11 cellular contexts compared by ENCODE assay signal in genomic region chr11:95282337-95282751, GRCh38.
DNase-seq lines count a peak whose midpoint lies in the region; ATAC-seq and TF ChIP-seq lines count a peak whose summit lies in the region.
"Had no signal": no experiment of that assay in that cellular context is flagged by ENCODE, and none has a peak within 500 bp of the region (broad histone marks: within the 10 kb centered on the region; RNA-seq: fewer than 3 reads in every experiment).

No MANE protein-coding gene starts in this region.

- H3K4me3 ChIP-seq in fibroblast of mammary gland (ENCODE audit: control insufficient read depth, low read depth, low read length): no peak overlapping the region

- no peaks in the 10 kb centered on the region for H3K9me3 Mint-ChIP-seq in nephron
- H3K9me3 Mint-ChIP-seq: activated naive CD4-positive, alpha-beta T cell treated with anti-CD3 and anti-CD28 coated beads, Interleukin-2, amount 50 U/mL, for 24 hours; CD4-positive, alpha-beta memory T cell had no signal

- peak; percentile 88 for DNase-seq in DMS53 treated with DMSO at 0.1 percent for 48 hours (lab: John Stamatoyannopoulos, UW; ENCODE audit: unreplicated experiment)
- DNase-seq in NCI-H69 (lab: John Stamatoyannopoulos, UW): peak; percentile 17
- DNase-seq in fibroblast of mammary gland (ENCODE audit: low read depth): peak; percentile 55
- no peak for DNase-seq in GM10266 (ENCODE audit: extremely low spot score)
- DNase-seq in T-helper 1 cell: no peak
- DNase-seq: CD4-positive, alpha-beta memory T cell; NCI-H1930 had no signal

- H3K27ac Mint-ChIP-seq in nephron: peak overlapping the region; percentile 31 to 53 (median 32)
- H3K27ac Mint-ChIP-seq: CD4-positive, alpha-beta memory T cell had no signal

- H3K4me1 Mint-ChIP-seq in nephron: peaks cover 16% of the 10 kb centered on the region
- H3K4me1 Mint-ChIP-seq: activated naive CD4-positive, alpha-beta T cell treated with anti-CD3 and anti-CD28 coated beads, Interleukin-2, amount 50 U/mL, for 24 hours; CD4-positive, alpha-beta memory T cell had no signal

- H3K4me3 Mint-ChIP-seq in nephron: no peak overlapping the region
- H3K4me3 Mint-ChIP-seq: activated naive CD4-positive, alpha-beta T cell treated with anti-CD3 and anti-CD28 coated beads, Interleukin-2, amount 50 U/mL, for 24 hours; CD4-positive, alpha-beta memory T cell had no signal

- no peak for ATAC-seq in GM18520 (IDR thresholded peaks at IDR 0.05; ENCODE audit: unreplicated experiment)
- no peak for ATAC-seq in HG03196 (IDR thresholded peaks at IDR 0.05; ENCODE audit: unreplicated experiment)

- no peaks in the 10 kb centered on the region for H3K27me3 Mint-ChIP-seq in nephron (ENCODE audit: low read depth)
- H3K27me3 Mint-ChIP-seq: activated naive CD4-positive, alpha-beta T cell treated with anti-CD3 and anti-CD28 coated beads, Interleukin-2, amount 50 U/mL, for 24 hours had no signal

- TF ChIP-seq CTCF in fibroblast of mammary gland (conservative IDR thresholded peaks at IDR 0.05; ENCODE audit: control insufficient read depth, insufficient read depth, low read depth, low read length) (no peak), nephron (IDR thresholded peaks at IDR 0.05; ENCODE audit: unreplicated experiment in 3 of 3) (no peak), GM10266 (IDR thresholded peaks at IDR 0.05; ENCODE audit: control insufficient read depth, insufficient read depth, low read depth, missing control alignments) (no peak)

- no peaks in the 10 kb centered on the region for H3K36me3 Mint-ChIP-seq in nephron (ENCODE audit: low read depth)
- H3K36me3 Mint-ChIP-seq: activated naive CD4-positive, alpha-beta T cell treated with anti-CD3 and anti-CD28 coated beads, Interleukin-2, amount 50 U/mL, for 24 hours; CD4-positive, alpha-beta memory T cell had no signal

Comparison
In these comparisons a context has a peak if more than half of its experiments do, and no peak if none do; other contexts are left out.
1. DNase-seq: peak in DMS53 treated with DMSO at 0.1 percent for 48 hours (single experiment), NCI-H69 (single experiment) and fibroblast of mammary gland (single experiment); none in GM10266 (single experiment) and T-helper 1 cell (0 of 5).